In genomic region chr2:223993634-223994232, GRCh38 we compare ENCODE assay signal across 8 cellular contexts. TPM values are rescaled to one million over a fixed set of nuclear protein-coding genes. Genes with fewer than 3 reads are reported as not detected.
DNase-seq lines count a peak whose midpoint lies in the region; ATAC-seq, FAIRE-seq and TF ChIP-seq lines count a peak whose summit lies in the region.

No MANE protein-coding gene starts in this region.

- no peaks in the 10 kb centered on the region for H4K20me1 ChIP-seq in KMS-11 (ENCODE audit: insufficient read depth)

- 25 to 26% methylated on average over 5 of the region's 5 CpGs for WGBS in pancreas, 2 donors

- no peak overlapping the region for H3K9ac ChIP-seq in KMS-11

- no peaks in the 10 kb centered on the region for H3K4me1 ChIP-seq in KMS-11 (ENCODE audit: low read depth, poor library complexity, severe bottlenecking)
- H3K4me1 ChIP-seq in foreskin keratinocyte: peaks cover 6% of the 10 kb centered on the region
- no peaks in the 10 kb centered on the region for H3K4me1 ChIP-seq in pancreas
- H3K4me1 ChIP-seq in uterus: no peaks in the 10 kb centered on the region

- no peak overlapping the region for H3K4me3 ChIP-seq in KMS-11 (IDR thresholded peaks at IDR 0.05; ENCODE audit: insufficient read depth, low read depth, low read length)
- no peak overlapping the region for H3K4me3 ChIP-seq in pancreas
- no peak overlapping the region for H3K4me3 ChIP-seq in uterus

- intact Hi-C loops in activated T-helper 2 cell treated with anti-CD3 and anti-CD28 coated beads, Interferon-gamma antibody, Interleukin-2, Interleukin-4, amounts not matched to agents 10 μg/mL and 5 μg/mL and 100 μg/mL, durations not matched to agents 14 hours and 24 hours and 36 hours (cut with micrococcal nuclease): loop anchor here (1.0 to 5.0 kb wide), 5 partner anchors 23 to 379 kb away; partner anchors contain the start of gene SERPINE2
- intact Hi-C loops in pancreas (cut with DNase I) (loop anchor here in 2 of 3 donors (5.0 kb wide), 1 partner anchor 289 kb away; no protein-coding TSS in a partner anchor), uterus (cut with DNase I; ENCODE audit: low total_unique reads) (loop anchor here (5.0 kb wide), 1 partner anchor 289 kb away; no protein-coding TSS in a partner anchor)

- H3K9me3 ChIP-seq in pancreas: no peaks in the 10 kb centered on the region
- no peaks in the 10 kb centered on the region for H3K9me3 ChIP-seq in uterus

- peaks cover 14% of the 10 kb centered on the region for H3K4me1 Mint-ChIP-seq in activated T-helper 2 cell treated with anti-CD3 and anti-CD28 coated beads, Interferon-gamma antibody, Interleukin-2, Interleukin-4, amounts not matched to agents 10 μg/mL and 5 μg/mL and 100 μg/mL, durations not matched to agents 14 hours and 24 hours and 36 hours (ENCODE audit: low read depth)

- H3K27me3 Mint-ChIP-seq in activated T-helper 2 cell treated with anti-CD3 and anti-CD28 coated beads, Interferon-gamma antibody, Interleukin-2, Interleukin-4, amounts not matched to agents 10 μg/mL and 5 μg/mL and 100 μg/mL, durations not matched to agents 14 hours and 24 hours and 36 hours (ENCODE audit: low read depth): no peaks in the 10 kb centered on the region

- H3K9me3 Mint-ChIP-seq in activated T-helper 2 cell treated with anti-CD3 and anti-CD28 coated beads, Interferon-gamma antibody, Interleukin-2, Interleukin-4, amounts not matched to agents 10 μg/mL and 5 μg/mL and 100 μg/mL, durations not matched to agents 14 hours and 24 hours and 36 hours: no peaks in the 10 kb centered on the region

- DNase-seq in DMS 273 (lab: John Stamatoyannopoulos, UW; ENCODE audit: unreplicated experiment): peak; percentile 80
- peak; percentile 71 for DNase-seq in RPMI7951 (ENCODE audit: low read depth)
- peak; percentile 47 for DNase-seq in activated T-helper 2 cell treated with anti-CD3 and anti-CD28 coated beads, Interferon-gamma antibody, Interleukin-2, Interleukin-4, amounts not matched to agents 10 μg/mL and 5 μg/mL and 100 μg/mL, durations not matched to agents 14 hours and 24 hours and 36 hours (ENCODE audit: low spot score)
- DNase-seq in foreskin keratinocyte: peak; percentile 24 to 51
- DNase-seq in pancreas: peak in 4 of 6 donors; percentile 28 to 65 (median 40)
- peak; percentile 39 to 56 for DNase-seq in uterus

- peak; percentile 92 for FAIRE-seq in pancreas (lab: Jason Lieb, UNC)

- peak; percentile 83 for ATAC-seq in GM21390 (IDR thresholded peaks at IDR 0.05; ENCODE audit: unreplicated experiment)
- ATAC-seq in foreskin keratinocyte: peak; percentile 55
- peak; percentile 81 to 91 (median 86) for ATAC-seq in pancreas

- no peaks in the 10 kb centered on the region for H3K27me3 ChIP-seq in KMS-11 (ENCODE audit: insufficient read depth, low read depth)
- no peaks in the 10 kb centered on the region for H3K27me3 ChIP-seq in foreskin keratinocyte
- no peaks in the 10 kb centered on the region for H3K27me3 ChIP-seq in pancreas
- no peaks in the 10 kb centered on the region for H3K27me3 ChIP-seq in uterus

- peak; percentile 90 for TF ChIP-seq CTCF in KMS-11 (conservative IDR thresholded peaks at IDR 0.05; ENCODE audit: low read depth, low read length)
- peak; percentile 83 for TF ChIP-seq CTCF in foreskin keratinocyte (conservative IDR thresholded peaks at IDR 0.05)
- TF ChIP-seq CTCF in pancreas (IDR thresholded peaks at IDR 0.05): peak; percentile 72 to 75 (median 74)
- TF ChIP-seq CTCF in uterus (IDR thresholded peaks at IDR 0.05): peak; percentile 67 to 80 (median 77)

- TF ChIP-seq POLR2A in uterus (IDR thresholded peaks at IDR 0.05): no peak

- H2AFZ ChIP-seq in KMS-11 (ENCODE audit: low read depth): no peak overlapping the region

- no peak overlapping the region for H3K4me3 Mint-ChIP-seq in activated T-helper 2 cell treated with anti-CD3 and anti-CD28 coated beads, Interferon-gamma antibody, Interleukin-2, Interleukin-4, amounts not matched to agents 10 μg/mL and 5 μg/mL and 100 μg/mL, durations not matched to agents 14 hours and 24 hours and 36 hours (ENCODE audit: low read depth)

- no peak overlapping the region for H3K27ac Mint-ChIP-seq in activated T-helper 2 cell treated with anti-CD3 and anti-CD28 coated beads, Interferon-gamma antibody, Interleukin-2, Interleukin-4, amounts not matched to agents 10 μg/mL and 5 μg/mL and 100 μg/mL, durations not matched to agents 14 hours and 24 hours and 36 hours

- no peaks in the 10 kb centered on the region for H3K36me3 ChIP-seq in KMS-11 (ENCODE audit: insufficient read depth)
- H3K36me3 ChIP-seq in pancreas: no peaks in the 10 kb centered on the region
- no peaks in the 10 kb centered on the region for H3K36me3 ChIP-seq in uterus

- H3K4me2 ChIP-seq in KMS-11: no peak overlapping the region

- H3K36me3 Mint-ChIP-seq in activated T-helper 2 cell treated with anti-CD3 and anti-CD28 coated beads, Interferon-gamma antibody, Interleukin-2, Interleukin-4, amounts not matched to agents 10 μg/mL and 5 μg/mL and 100 μg/mL, durations not matched to agents 14 hours and 24 hours and 36 hours (ENCODE audit: low read depth): peaks cover 3% of the 10 kb centered on the region

- no peak overlapping the region for H3K27ac ChIP-seq in KMS-11
- no peak overlapping the region for H3K27ac ChIP-seq in foreskin keratinocyte
- H3K27ac ChIP-seq in pancreas: no peak overlapping the region
- no peak overlapping the region for H3K27ac ChIP-seq in uterus

- no peaks in the 10 kb centered on the region for H3K79me2 ChIP-seq in KMS-11 (ENCODE audit: insufficient read depth, low read depth)

RNA-seq across cellular contexts. Expression of gene MRPL44, which starts 36.5 kb away (rescaled TPM):
- total RNA-seq in RPMI7951 (2014; rRNA removed; shearing (Covaris generic)): 40.9 and 43.6 TPM in 2 replicates
- total RNA-seq in activated T-helper 2 cell treated with anti-CD3 and anti-CD28 coated beads, Interferon-gamma antibody, Interleukin-2, Interleukin-4, amounts not matched to agents 10 μg/mL and 5 μg/mL and 100 μg/mL, durations not matched to agents 14 hours and 24 hours and 36 hours: 33.6 and 34.3 TPM in 2 replicates
- total RNA-seq in foreskin keratinocyte (29.5 and 33.2 TPM in 2 replicates), pancreas (10 to 100 TPM in 3 of 6 donors, 1 to 10 TPM in 3; 6.8 to 11.5 (median 9.6) TPM), uterus (10 to 100 TPM in 3 of 4 donors, 1 to 10 TPM in 1; 5.9 to 45.3 (median 13.8) TPM)
- polyA plus RNA-seq in foreskin keratinocyte (25.3 and 31.6 TPM in 2 replicates), pancreas (10 to 100 TPM in 1 of 2 donors, 1 to 10 TPM in 1; 5.9 to 12.7 TPM)

RNA-seq across cellular contexts. Expression of gene SERPINE2, which starts 45.4 kb away (rescaled TPM):
- 134 and 173 TPM in 2 replicates for total RNA-seq in RPMI7951 (2014; rRNA removed; shearing (Covaris generic))
- total RNA-seq in activated T-helper 2 cell treated with anti-CD3 and anti-CD28 coated beads, Interferon-gamma antibody, Interleukin-2, Interleukin-4, amounts not matched to agents 10 μg/mL and 5 μg/mL and 100 μg/mL, durations not matched to agents 14 hours and 24 hours and 36 hours: 18.3 and 19.2 TPM in 2 replicates
- total RNA-seq in foreskin keratinocyte: 305 and 634 TPM in 2 replicates
- 244 and 452 TPM in 2 replicates for polyA plus RNA-seq in foreskin keratinocyte
- total RNA-seq in pancreas: 10 to 100 TPM in 1 of 6 donors, 1 to 10 TPM in 5; 1.0 to 14.8 (median 2.3) TPM
- 10 to 100 TPM in 1 of 2 donors, 1 to 10 TPM in 1; 2.8 to 10.1 TPM for polyA plus RNA-seq in pancreas
- total RNA-seq in uterus: 10 to 100 TPM in 1 of 4 donors, 1 to 10 TPM in 2, under 1 TPM in 1; 0.26 to 62.1 (median 6.7) TPM

RNA-seq across cellular contexts. Expression of gene WDFY1, which starts 48.6 kb away (rescaled TPM):
- 39.1 and 45.7 TPM in 2 replicates for total RNA-seq in RPMI7951 (2014; rRNA removed; shearing (Covaris generic))
- 22.2 and 23.3 TPM in 2 replicates for total RNA-seq in activated T-helper 2 cell treated with anti-CD3 and anti-CD28 coated beads, Interferon-gamma antibody, Interleukin-2, Interleukin-4, amounts not matched to agents 10 μg/mL and 5 μg/mL and 100 μg/mL, durations not matched to agents 14 hours and 24 hours and 36 hours
- total RNA-seq in foreskin keratinocyte: 45.5 and 49.3 TPM in 2 replicates
- polyA plus RNA-seq in foreskin keratinocyte: 11.8 and 12.0 TPM in 2 replicates
- 10 to 100 TPM; 13.5 to 25.9 (median 17.1) TPM for total RNA-seq in pancreas
- polyA plus RNA-seq in pancreas: 1 to 10 TPM; 5.5 to 8.2 TPM
- total RNA-seq in uterus: 100 to 1,000 TPM in 1 of 4 donors, 10 to 100 TPM in 3; 17.2 to 112 (median 39.1) TPM
